Comparison of ENCODE assay signal across 2 cellular contexts in genomic region chr9:16417749-16418148, GRCh38.
TF ChIP-seq lines count a peak whose summit lies in the region.

No MANE protein-coding gene starts in this region.

TF ChIP-seq in GM23338, 12 proteins besides CTCF, POLR2A, EP300 and RAD21 (continued from another document):
- no peak for TF ChIP-seq ZNF114 (CRISPR knock-in tag; IDR thresholded peaks at IDR 0.05)
- TF ChIP-seq, protein P1, sequence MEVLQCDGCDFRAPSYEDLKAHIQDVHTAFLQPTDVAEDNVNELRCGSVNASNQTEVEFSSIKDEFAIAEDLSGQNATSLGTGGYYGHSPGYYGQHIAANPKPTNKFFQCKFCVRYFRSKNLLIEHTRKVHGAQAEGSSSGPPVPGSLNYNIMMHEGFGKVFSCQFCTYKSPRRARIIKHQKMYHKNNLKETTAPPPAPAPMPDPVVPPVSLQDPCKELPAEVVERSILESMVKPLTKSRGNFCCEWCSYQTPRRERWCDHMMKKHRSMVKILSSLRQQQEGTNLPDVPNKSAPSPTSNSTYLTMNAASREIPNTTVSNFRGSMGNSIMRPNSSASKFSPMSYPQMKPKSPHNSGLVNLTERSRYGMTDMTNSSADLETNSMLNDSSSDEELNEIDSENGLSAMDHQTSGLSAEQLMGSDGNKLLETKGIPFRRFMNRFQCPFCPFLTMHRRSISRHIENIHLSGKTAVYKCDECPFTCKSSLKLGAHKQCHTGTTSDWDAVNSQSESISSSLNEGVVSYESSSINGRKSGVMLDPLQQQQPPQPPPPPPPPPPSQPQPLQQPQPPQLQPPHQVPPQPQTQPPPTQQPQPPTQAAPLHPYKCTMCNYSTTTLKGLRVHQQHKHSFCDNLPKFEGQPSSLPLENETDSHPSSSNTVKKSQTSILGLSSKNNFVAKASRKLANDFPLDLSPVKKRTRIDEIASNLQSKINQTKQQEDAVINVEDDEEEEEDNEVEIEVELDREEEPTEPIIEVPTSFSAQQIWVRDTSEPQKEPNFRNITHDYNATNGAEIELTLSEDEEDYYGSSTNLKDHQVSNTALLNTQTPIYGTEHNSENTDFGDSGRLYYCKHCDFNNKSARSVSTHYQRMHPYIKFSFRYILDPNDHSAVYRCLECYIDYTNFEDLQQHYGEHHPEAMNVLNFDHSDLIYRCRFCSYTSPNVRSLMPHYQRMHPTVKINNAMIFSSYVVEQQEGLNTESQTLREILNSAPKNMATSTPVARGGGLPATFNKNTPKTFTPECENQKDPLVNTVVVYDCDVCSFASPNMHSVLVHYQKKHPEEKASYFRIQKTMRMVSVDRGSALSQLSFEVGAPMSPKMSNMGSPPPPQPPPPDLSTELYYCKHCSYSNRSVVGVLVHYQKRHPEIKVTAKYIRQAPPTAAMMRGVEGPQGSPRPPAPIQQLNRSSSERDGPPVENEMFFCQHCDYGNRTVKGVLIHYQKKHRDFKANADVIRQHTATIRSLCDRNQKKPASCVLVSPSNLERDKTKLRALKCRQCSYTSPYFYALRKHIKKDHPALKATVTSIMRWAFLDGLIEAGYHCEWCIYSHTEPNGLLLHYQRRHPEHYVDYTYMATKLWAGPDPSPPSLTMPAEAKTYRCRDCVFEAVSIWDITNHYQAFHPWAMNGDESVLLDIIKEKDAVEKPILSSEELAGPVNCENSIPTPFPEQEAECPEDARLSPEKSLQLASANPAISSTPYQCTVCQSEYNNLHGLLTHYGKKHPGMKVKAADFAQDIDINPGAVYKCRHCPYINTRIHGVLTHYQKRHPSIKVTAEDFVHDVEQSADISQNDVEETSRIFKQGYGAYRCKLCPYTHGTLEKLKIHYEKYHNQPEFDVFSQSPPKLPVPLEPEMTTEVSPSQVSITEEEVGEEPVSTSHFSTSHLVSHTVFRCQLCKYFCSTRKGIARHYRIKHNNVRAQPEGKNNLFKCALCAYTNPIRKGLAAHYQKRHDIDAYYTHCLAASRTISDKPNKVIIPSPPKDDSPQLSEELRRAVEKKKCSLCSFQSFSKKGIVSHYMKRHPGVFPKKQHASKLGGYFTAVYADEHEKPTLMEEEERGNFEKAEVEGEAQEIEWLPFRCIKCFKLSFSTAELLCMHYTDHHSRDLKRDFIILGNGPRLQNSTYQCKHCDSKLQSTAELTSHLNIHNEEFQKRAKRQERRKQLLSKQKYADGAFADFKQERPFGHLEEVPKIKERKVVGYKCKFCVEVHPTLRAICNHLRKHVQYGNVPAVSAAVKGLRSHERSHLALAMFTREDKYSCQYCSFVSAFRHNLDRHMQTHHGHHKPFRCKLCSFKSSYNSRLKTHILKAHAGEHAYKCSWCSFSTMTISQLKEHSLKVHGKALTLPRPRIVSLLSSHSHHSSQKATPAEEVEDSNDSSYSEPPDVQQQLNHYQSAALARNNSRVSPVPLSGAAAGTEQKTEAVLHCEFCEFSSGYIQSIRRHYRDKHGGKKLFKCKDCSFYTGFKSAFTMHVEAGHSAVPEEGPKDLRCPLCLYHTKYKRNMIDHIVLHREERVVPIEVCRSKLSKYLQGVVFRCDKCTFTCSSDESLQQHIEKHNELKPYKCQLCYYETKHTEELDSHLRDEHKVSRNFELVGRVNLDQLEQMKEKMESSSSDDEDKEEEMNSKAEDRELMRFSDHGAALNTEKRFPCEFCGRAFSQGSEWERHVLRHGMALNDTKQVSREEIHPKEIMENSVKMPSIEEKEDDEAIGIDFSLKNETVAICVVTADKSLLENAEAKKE (CRISPR knock-in tag; IDR thresholded peaks at IDR 0.05) = no peak
- TF ChIP-seq CREB1 (CRISPR knock-in tag; IDR thresholded peaks at IDR 0.05; ENCODE audit: low read depth) = no peak
- no peak for TF ChIP-seq EZH2phosphoT487 (IDR thresholded peaks at IDR 0.05; ENCODE audit: unreplicated experiment)
- TF ChIP-seq STAT1 (IDR thresholded peaks at IDR 0.05; ENCODE audit: unreplicated experiment) = no peak
- TF ChIP-seq, protein P2, sequence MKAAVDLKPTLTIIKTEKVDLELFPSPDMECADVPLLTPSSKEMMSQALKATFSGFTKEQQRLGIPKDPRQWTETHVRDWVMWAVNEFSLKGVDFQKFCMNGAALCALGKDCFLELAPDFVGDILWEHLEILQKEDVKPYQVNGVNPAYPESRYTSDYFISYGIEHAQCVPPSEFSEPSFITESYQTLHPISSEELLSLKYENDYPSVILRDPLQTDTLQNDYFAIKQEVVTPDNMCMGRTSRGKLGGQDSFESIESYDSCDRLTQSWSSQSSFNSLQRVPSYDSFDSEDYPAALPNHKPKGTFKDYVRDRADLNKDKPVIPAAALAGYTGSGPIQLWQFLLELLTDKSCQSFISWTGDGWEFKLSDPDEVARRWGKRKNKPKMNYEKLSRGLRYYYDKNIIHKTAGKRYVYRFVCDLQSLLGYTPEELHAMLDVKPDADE (IDR thresholded peaks at IDR 0.05) = no peak

TF ChIP-seq in WTC11, 78 proteins besides CTCF, POLR2A, EP300 and RAD21 (continued from another document):
- TF ChIP-seq ARID4B (CRISPR knock-in tag; IDR thresholded peaks at IDR 0.05; ENCODE audit: borderline replicate concordance) = no peak
- TF ChIP-seq, protein P3, sequence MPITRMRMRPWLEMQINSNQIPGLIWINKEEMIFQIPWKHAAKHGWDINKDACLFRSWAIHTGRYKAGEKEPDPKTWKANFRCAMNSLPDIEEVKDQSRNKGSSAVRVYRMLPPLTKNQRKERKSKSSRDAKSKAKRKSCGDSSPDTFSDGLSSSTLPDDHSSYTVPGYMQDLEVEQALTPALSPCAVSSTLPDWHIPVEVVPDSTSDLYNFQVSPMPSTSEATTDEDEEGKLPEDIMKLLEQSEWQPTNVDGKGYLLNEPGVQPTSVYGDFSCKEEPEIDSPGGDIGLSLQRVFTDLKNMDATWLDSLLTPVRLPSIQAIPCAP (CRISPR knock-in tag; IDR thresholded peaks at IDR 0.05) = no peak
TF ChIP-seq in WTC11: peak in this region for 0.
